Comparison of ENCODE assay signal across 17 cellular contexts in the genomic region with DNA sequence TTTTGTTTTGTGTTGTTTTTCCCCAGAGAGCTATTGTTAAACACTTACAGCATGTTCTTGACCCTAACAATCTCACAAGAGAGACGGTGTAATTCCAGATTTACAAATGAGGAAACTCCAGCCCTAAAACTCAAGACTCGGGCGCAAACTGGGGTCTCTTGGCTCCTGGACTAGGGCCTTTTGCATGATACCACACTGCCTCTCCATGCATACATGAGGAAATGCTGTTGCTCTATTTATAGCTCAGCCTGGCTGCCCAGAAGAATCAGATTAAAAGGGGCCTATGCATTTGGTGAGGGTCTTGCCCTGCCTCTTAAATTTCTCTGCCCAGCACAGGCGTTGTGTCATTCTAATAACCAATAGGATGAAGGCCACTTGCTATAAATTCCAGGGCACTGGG. TPM values are rescaled to one million over a fixed set of nuclear protein-coding genes. Genes with fewer than 3 reads are reported as not detected.
DNase-seq lines count a peak whose midpoint lies in the region; ATAC-seq and TF ChIP-seq lines count a peak whose summit lies in the region.
"Had no signal": no experiment of that assay in that cellular context is flagged by ENCODE, and none has a peak within 500 bp of the region (broad histone marks: within the 10 kb centered on the region; RNA-seq: fewer than 3 reads in every experiment).

No MANE protein-coding gene starts in this region.

- H3K9me3 ChIP-seq in HCT116 (ENCODE audit: control insufficient read depth in 1 of 2, insufficient read depth in 1 of 2, low read depth in 1 of 2, low read length in 2 of 2), result no peaks in the 10 kb centered on the region
- H3K9me3 ChIP-seq in neuronal stem cell (replicated peaks in 1 of 2; ENCODE audit: control insufficient read depth in 2 of 2, insufficient read depth in 1 of 2, low read depth in 1 of 2, low read length in 2 of 2), result no peaks in the 10 kb centered on the region
- H3K9me3 ChIP-seq: heart right ventricle, prostate gland, suprapubic skin had no signal

- no peak overlapping the region for H2AFZ ChIP-seq in HCT116 (ENCODE audit: low read depth, low read length, poor library complexity, severe bottlenecking)
- peak overlapping the region; percentile 50 for H2AFZ ChIP-seq in neuronal stem cell (ENCODE audit: low read length)

- POLR2A ChIA-PET in HCT116 (lab: Charles Lee), result no interaction called here
- POLR2A ChIA-PET in WTC11 (lab: Charles Lee), result no interaction called here

- peaks cover 18% of the 10 kb centered on the region; the same call in 1 of the 2 replicates for H3K27me3 ChIP-seq in HCT116 (ENCODE audit: insufficient read depth, low read length)
- no peaks in the 10 kb centered on the region for H3K27me3 ChIP-seq in neuronal stem cell (ENCODE audit: control insufficient read depth in 3 of 3, insufficient read depth in 3 of 3, low read depth in 1 of 3, low read length in 3 of 3)

- H4K91ac ChIP-seq in neuronal stem cell (ENCODE audit: low read depth, low read length, poor library complexity), result no peak overlapping the region

- H2BK120ac ChIP-seq in neuronal stem cell (ENCODE audit: low read depth, low read length), result no peak overlapping the region

- H3K4me3 ChIP-seq in HCT116 (replicated peaks in 1 of 2; ENCODE audit: low read depth in 1 of 2, low read length in 2 of 2) (no peak overlapping the region), neuronal stem cell (ENCODE audit: low read length in 2 of 2) (no peak overlapping the region)
- H3K4me3 ChIP-seq: heart right ventricle, prostate gland, suprapubic skin had no signal

- WGBS in neuronal stem cell (ENCODE audit: extremely low coverage in 2 of 2, insufficient read length in 2 of 2, insufficient replicate concordance in 1 of 2), 2 donors, result no CpG with 5 or more reads among the region's 4 CpGs

- H3K36me3 ChIP-seq in HCT116 (ENCODE audit: control insufficient read depth in 1 of 2, insufficient read depth in 2 of 2, low read length in 2 of 2) (no peaks in the 10 kb centered on the region), neuronal stem cell (replicated peaks in 1 of 2; ENCODE audit: control insufficient read depth in 2 of 2, insufficient read depth in 2 of 2, low read length in 2 of 2) (no peaks in the 10 kb centered on the region)
- H3K36me3 ChIP-seq: heart right ventricle, prostate gland, suprapubic skin had no signal

- no peak overlapping the region for H2BK5ac ChIP-seq in neuronal stem cell (ENCODE audit: low read length)

- no peak overlapping the region for H3K9ac ChIP-seq in HCT116 (ENCODE audit: low read length)
- no peak overlapping the region for H3K9ac ChIP-seq in neuronal stem cell (ENCODE audit: low read depth, low read length, poor library complexity)

- CTCF ChIA-PET in HCT116 (lab: Charles Lee) (no interaction called here), WTC11 (lab: Charles Lee) (interaction anchor here (0.6 to 1.4 kb wide), 4 partner anchors 50 to 181 kb away, joined by 3 to 8 read pairs (median 4); no protein-coding TSS in a partner anchor)

- no peak overlapping the region for H2AK5ac ChIP-seq in neuronal stem cell (ENCODE audit: low read depth, low read length)

- H3K27ac Mint-ChIP-seq in WTC11, result no peak overlapping the region
- H3K27ac Mint-ChIP-seq: activated CD4-positive, alpha-beta memory T cell treated with anti-CD3 and anti-CD28 coated beads, Interleukin-2, amount 10 ng/mL, durations not matched to agents 7 days and 5 days; activated naive CD4-positive, alpha-beta T cell treated with anti-CD3 and anti-CD28 coated beads, Interleukin-2, amount 50 U/mL, for 24 hours had no signal

- no TSS peak for BruUV-seq in HCT116 (replicated peaks; lab: Mats Ljungman, UMichigan)

- peak; percentile 24; the same call in 1 of the 2 replicates for TF ChIP-seq RAD21 in HCT116 (IDR thresholded peaks at IDR 0.05; ENCODE audit: low read depth)

- no peaks in the 10 kb centered on the region for H3K36me3 Mint-ChIP-seq in WTC11
- H3K36me3 Mint-ChIP-seq: activated naive CD4-positive, alpha-beta T cell treated with anti-CD3 and anti-CD28 coated beads, Interleukin-2, amount 50 U/mL, for 24 hours had no signal

- H3K18ac ChIP-seq in neuronal stem cell (ENCODE audit: low read length), result no peak overlapping the region

- TF ChIP-seq POLR2A in HCT116 (IDR thresholded peaks at IDR 0.05; ENCODE audit: borderline replicate concordance, extremely low read depth, insufficient read depth, insufficient read length), result no peak

- intact Hi-C loops in HCT116 (cut with micrococcal nuclease), result no loop called here

- H3K23ac ChIP-seq in neuronal stem cell (ENCODE audit: low read depth, low read length, poor library complexity), result no peak overlapping the region

- H3K4me3 Mint-ChIP-seq in WTC11, result no peak overlapping the region
- H3K4me3 Mint-ChIP-seq: activated CD4-positive, alpha-beta memory T cell treated with anti-CD3 and anti-CD28 coated beads, Interleukin-2, amount 10 ng/mL, durations not matched to agents 7 days and 5 days; activated naive CD4-positive, alpha-beta T cell treated with anti-CD3 and anti-CD28 coated beads, Interleukin-2, amount 50 U/mL, for 24 hours; naive thymus-derived CD8-positive, alpha-beta T cell had no signal

- H3K4me2 ChIP-seq in HCT116 (ENCODE audit: low read length) (no peak overlapping the region), neuronal stem cell (ENCODE audit: insufficient read depth, low read length, poor library complexity, severe bottlenecking) (no peak overlapping the region)

- H3K4me1 Mint-ChIP-seq in WTC11, result peaks cover 6% of the 10 kb centered on the region; the same call in 1 of the 2 replicates
- H3K4me1 Mint-ChIP-seq: activated CD4-positive, alpha-beta memory T cell treated with anti-CD3 and anti-CD28 coated beads, Interleukin-2, amount 10 ng/mL, durations not matched to agents 7 days and 5 days; activated naive CD4-positive, alpha-beta T cell treated with anti-CD3 and anti-CD28 coated beads, Interleukin-2, amount 50 U/mL, for 24 hours had no signal

- H3K14ac ChIP-seq in neuronal stem cell (ENCODE audit: low read length), result no peak overlapping the region

- no peaks in the 10 kb centered on the region for H3K79me1 ChIP-seq in neuronal stem cell (ENCODE audit: low read depth, low read length)

- H3K9me3 Mint-ChIP-seq in WTC11, result no peaks in the 10 kb centered on the region
- H3K9me3 Mint-ChIP-seq: activated CD4-positive, alpha-beta memory T cell treated with anti-CD3 and anti-CD28 coated beads, Interleukin-2, amount 10 ng/mL, durations not matched to agents 7 days and 5 days; activated naive CD4-positive, alpha-beta T cell treated with anti-CD3 and anti-CD28 coated beads, Interleukin-2, amount 50 U/mL, for 24 hours; naive thymus-derived CD8-positive, alpha-beta T cell had no signal

- no peak overlapping the region for H3K27ac ChIP-seq in HCT116 (ENCODE audit: low read depth, low read length)
- H3K27ac ChIP-seq in neuronal stem cell (replicated peaks; ENCODE audit: low read length), result no peak overlapping the region
- H3K27ac ChIP-seq: heart right ventricle, prostate gland, suprapubic skin had no signal

- H3K79me2 ChIP-seq in HCT116 (ENCODE audit: insufficient read depth, low read length), result no peaks in the 10 kb centered on the region

- RAD21 ChIA-PET in HCT116 (lab: Charles Lee; ENCODE audit: low non-redundant PET in 1 of 2, low total read pairs in 2 of 2, uncharacterized antibody in 2 of 2, unreplicated experiment in 2 of 2), result no interaction called here

- H4K8ac ChIP-seq in neuronal stem cell (ENCODE audit: low read depth, low read length), result no peak overlapping the region

- H3K9me2 ChIP-seq in HCT116 (ENCODE audit: insufficient read depth), result no peaks in the 10 kb centered on the region

- TF ChIP-seq CTCF in HCT116 (IDR thresholded peaks at IDR 0.05 in 2 of 3, conservative IDR thresholded peaks at IDR 0.05 in 1 of 3; ENCODE audit: borderline replicate concordance in 1 of 3, insufficient read depth in 1 of 3, low read depth in 2 of 3, low read length in 2 of 3), result no peak; a peak in 1 of 6 replicates
- no peak for TF ChIP-seq CTCF in WTC11 (IDR thresholded peaks at IDR 0.05)

- no peak overlapping the region for H2BK15ac ChIP-seq in neuronal stem cell (ENCODE audit: low read length)

- H3K4ac ChIP-seq in neuronal stem cell (ENCODE audit: low read length), result no peak overlapping the region

- H3K27me3 Mint-ChIP-seq in WTC11 (ENCODE audit: low read depth), result no peaks in the 10 kb centered on the region

- ATAC-seq in HCT116, result no peak
- peak; percentile 52 for ATAC-seq in WTC11
- no peak for ATAC-seq in GM19023 (IDR thresholded peaks at IDR 0.05; ENCODE audit: unreplicated experiment)
- ATAC-seq: naive thymus-derived CD8-positive, alpha-beta T cell had no signal

- no peaks in the 10 kb centered on the region for H4K20me1 ChIP-seq in HCT116 (ENCODE audit: insufficient read depth)

- H3K4me1 ChIP-seq in HCT116 (ENCODE audit: control insufficient read depth in 1 of 2, insufficient read depth in 2 of 2, low read length in 2 of 2) (no peaks in the 10 kb centered on the region), neuronal stem cell (ENCODE audit: control insufficient read depth in 2 of 2, insufficient read depth in 1 of 2, low read depth in 1 of 2, low read length in 2 of 2) (peaks cover 0 to 3% of the 10 kb centered on the region in 2 donors)
- H3K4me1 ChIP-seq: heart right ventricle, prostate gland, suprapubic skin had no signal

- H2BK12ac ChIP-seq in neuronal stem cell (ENCODE audit: low read length), result no peak overlapping the region

- DNase-seq in HCT116 (ENCODE audit: low read depth, low spot score) (no peak), NCI-H69 (lab: John Stamatoyannopoulos, UW) (peak; percentile 5), WTC11 (ENCODE audit: low spot score) (no peak), neuronal stem cell (ENCODE audit: low spot score) (no peak), NCI-H446 treated with DMSO at 0.1 percent for 48 hours (lab: John Stamatoyannopoulos, UW) (no peak), ureter (ENCODE audit: low spot score) (no peak)
- DNase-seq: activated CD4-positive, alpha-beta memory T cell treated with anti-CD3 and anti-CD28 coated beads, Interleukin-2, amount 10 ng/mL, durations not matched to agents 7 days and 5 days; activated T-cell treated with anti-CD3 and anti-CD28 coated beads, Interleukin-2, amount 50 U/mL, for 1 hour; heart right ventricle; mammary epithelial cell; naive thymus-derived CD8-positive, alpha-beta T cell; NCI-H2029 treated with DMSO at 0.1 percent for 48 hours had no signal

RNA-seq across cellular contexts. Expression of a gene that starts 30.5 kb away (rescaled TPM):
- total RNA-seq in HCT116 (2021; ENCODE audit: unreplicated experiment) (78.4 TPM), WTC11 (2021) (76.0 to 88.3 TPM (median 76.5 TPM) in 3 replicates), ureter (41.8 TPM)
- 29.0 and 37.5 TPM in 2 replicates for polyA plus RNA-seq in HCT116 (2012)
- 149 TPM for polyA plus RNA-seq in neuronal stem cell (2013, experiment 1 of 2)
- polyA plus RNA-seq in neuronal stem cell (2013, experiment 2 of 2), result 153 TPM

RNA-seq across cellular contexts. Expression of a gene that starts 48.9 kb away (rescaled TPM):
- total RNA-seq in HCT116 (2021; ENCODE audit: unreplicated experiment) (not detected), WTC11 (2021) (not detected in 3 replicates), ureter (not detected)
- polyA plus RNA-seq in HCT116 (2012), result not detected in 2 replicates
- 0.04 TPM for polyA plus RNA-seq in neuronal stem cell (2013, experiment 1 of 2)
- not detected for polyA plus RNA-seq in neuronal stem cell (2013, experiment 2 of 2)
- total RNA-seq: activated CD4-positive, alpha-beta memory T cell treated with anti-CD3 and anti-CD28 coated beads, Interleukin-2, amount 10 ng/mL, durations not matched to agents 7 days and 5 days; cerebellum; heart right ventricle; mammary epithelial cell; naive thymus-derived CD8-positive, alpha-beta T cell; prostate gland; suprapubic skin had no signal
- polyA plus RNA-seq: heart right ventricle; mammary epithelial cell; naive thymus-derived CD8-positive, alpha-beta T cell had no signal
